Comparison of ENCODE assay signal across 1 cellular context in genomic region chr1:223642155-223642689, GRCh38.
A peak's percentile ranks its signal among the peaks of the same experiment; 100 is the strongest.
TF ChIP-seq lines count a peak whose summit lies in the region.

No MANE protein-coding gene starts in this region.

TF ChIP-seq in HEK293, 187 proteins besides CTCF, POLR2A, EP300 and RAD21 (continued from another document):
- no peak for TF ChIP-seq ZNF280D (tag by site-specific recombination; IDR thresholded peaks at IDR 0.05)
- TF ChIP-seq ZNF18 (tag by site-specific recombination; IDR thresholded peaks at IDR 0.05): no peak
- TF ChIP-seq ZNF112 (tag by site-specific recombination; IDR thresholded peaks at IDR 0.05): no peak
- TF ChIP-seq IKZF3 (tag by site-specific recombination; IDR thresholded peaks at IDR 0.05): 0 out of 2 replicates have a peak, but pooled peaks have one; percentile 39
- TF ChIP-seq ZNF37A (tag by site-specific recombination; IDR thresholded peaks at IDR 0.05): no peak
- TF ChIP-seq ZNF518A (tag by site-specific recombination; conservative IDR thresholded peaks at IDR 0.05; ENCODE audit: low read depth): peak; percentile 37; the same call in 1 of the 2 replicates
- no peak for TF ChIP-seq GLI4 (tag by site-specific recombination; IDR thresholded peaks at IDR 0.05)
- no peak for TF ChIP-seq ZNF366 (tag by site-specific recombination; conservative IDR thresholded peaks at IDR 0.05)
- TF ChIP-seq GLIS1 (tag by site-specific recombination; IDR thresholded peaks at IDR 0.05): peak; percentile 96
- TF ChIP-seq ATF2 (tag by site-specific recombination; IDR thresholded peaks at IDR 0.05; ENCODE audit: low read depth): no peak
- no peak for TF ChIP-seq KLF10 (tag by site-specific recombination; IDR thresholded peaks at IDR 0.05)
- TF ChIP-seq ZNF302 (tag by site-specific recombination; IDR thresholded peaks at IDR 0.05; ENCODE audit: low read depth): no peak
- TF ChIP-seq ZNF138 (tag by site-specific recombination; IDR thresholded peaks at IDR 0.05; ENCODE audit: borderline replicate concordance): no peak
- TF ChIP-seq ZNF354C (tag by site-specific recombination; IDR thresholded peaks at IDR 0.05; ENCODE audit: borderline replicate concordance, low read depth): no peak
- peak; percentile 75 for TF ChIP-seq ZNF341 (tag by site-specific recombination; IDR thresholded peaks at IDR 0.05; ENCODE audit: low read depth)
- TF ChIP-seq ZNF26 (tag by site-specific recombination; IDR thresholded peaks at IDR 0.05): no peak
- no peak for TF ChIP-seq ZNF169 (tag by site-specific recombination; IDR thresholded peaks at IDR 0.05)
